1 cellular context compared by ENCODE assay signal in the genomic region with DNA sequence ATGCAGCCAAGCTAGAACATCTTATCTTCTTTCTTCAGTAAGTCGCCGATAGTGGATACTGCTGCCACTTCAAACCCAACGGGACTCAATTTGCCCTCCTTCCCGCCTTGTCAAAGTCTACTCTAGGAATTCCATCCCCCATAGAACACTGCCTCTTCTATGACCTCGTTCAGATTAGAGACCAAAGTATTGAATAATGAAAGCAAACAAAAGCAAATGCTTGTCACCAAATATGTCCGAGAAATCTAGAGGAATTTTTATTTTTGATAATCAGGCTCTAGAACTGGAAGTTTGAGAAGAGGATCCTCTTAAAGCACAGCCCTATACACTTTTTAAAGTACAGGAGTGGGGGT.
TF ChIP-seq lines count a peak whose summit lies in the region.

No MANE protein-coding gene starts in this region.

TF ChIP-seq in WTC11, 78 proteins besides CTCF, POLR2A, EP300 and RAD21 (continued from another document):
- TF ChIP-seq, protein P1, sequence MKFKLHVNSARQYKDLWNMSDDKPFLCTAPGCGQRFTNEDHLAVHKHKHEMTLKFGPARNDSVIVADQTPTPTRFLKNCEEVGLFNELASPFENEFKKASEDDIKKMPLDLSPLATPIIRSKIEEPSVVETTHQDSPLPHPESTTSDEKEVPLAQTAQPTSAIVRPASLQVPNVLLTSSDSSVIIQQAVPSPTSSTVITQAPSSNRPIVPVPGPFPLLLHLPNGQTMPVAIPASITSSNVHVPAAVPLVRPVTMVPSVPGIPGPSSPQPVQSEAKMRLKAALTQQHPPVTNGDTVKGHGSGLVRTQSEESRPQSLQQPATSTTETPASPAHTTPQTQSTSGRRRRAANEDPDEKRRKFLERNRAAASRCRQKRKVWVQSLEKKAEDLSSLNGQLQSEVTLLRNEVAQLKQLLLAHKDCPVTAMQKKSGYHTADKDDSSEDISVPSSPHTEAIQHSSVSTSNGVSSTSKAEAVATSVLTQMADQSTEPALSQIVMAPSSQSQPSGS (CRISPR knock-in tag; IDR thresholded peaks at IDR 0.05; ENCODE audit: borderline replicate concordance, low read depth), result no peak
- TF ChIP-seq, protein P2, sequence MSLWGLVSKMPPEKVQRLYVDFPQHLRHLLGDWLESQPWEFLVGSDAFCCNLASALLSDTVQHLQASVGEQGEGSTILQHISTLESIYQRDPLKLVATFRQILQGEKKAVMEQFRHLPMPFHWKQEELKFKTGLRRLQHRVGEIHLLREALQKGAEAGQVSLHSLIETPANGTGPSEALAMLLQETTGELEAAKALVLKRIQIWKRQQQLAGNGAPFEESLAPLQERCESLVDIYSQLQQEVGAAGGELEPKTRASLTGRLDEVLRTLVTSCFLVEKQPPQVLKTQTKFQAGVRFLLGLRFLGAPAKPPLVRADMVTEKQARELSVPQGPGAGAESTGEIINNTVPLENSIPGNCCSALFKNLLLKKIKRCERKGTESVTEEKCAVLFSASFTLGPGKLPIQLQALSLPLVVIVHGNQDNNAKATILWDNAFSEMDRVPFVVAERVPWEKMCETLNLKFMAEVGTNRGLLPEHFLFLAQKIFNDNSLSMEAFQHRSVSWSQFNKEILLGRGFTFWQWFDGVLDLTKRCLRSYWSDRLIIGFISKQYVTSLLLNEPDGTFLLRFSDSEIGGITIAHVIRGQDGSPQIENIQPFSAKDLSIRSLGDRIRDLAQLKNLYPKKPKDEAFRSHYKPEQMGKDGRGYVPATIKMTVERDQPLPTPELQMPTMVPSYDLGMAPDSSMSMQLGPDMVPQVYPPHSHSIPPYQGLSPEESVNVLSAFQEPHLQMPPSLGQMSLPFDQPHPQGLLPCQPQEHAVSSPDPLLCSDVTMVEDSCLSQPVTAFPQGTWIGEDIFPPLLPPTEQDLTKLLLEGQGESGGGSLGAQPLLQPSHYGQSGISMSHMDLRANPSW (CRISPR knock-in tag; conservative IDR thresholded peaks at IDR 0.05; ENCODE audit: low read depth), result no peak
- TF ChIP-seq OVOL2 (CRISPR knock-in tag; IDR thresholded peaks at IDR 0.05; ENCODE audit: borderline replicate concordance) (no peak), ZBTB21 (CRISPR knock-in tag; IDR thresholded peaks at IDR 0.05; ENCODE audit: borderline replicate concordance) (no peak)
- TF ChIP-seq, protein P3, sequence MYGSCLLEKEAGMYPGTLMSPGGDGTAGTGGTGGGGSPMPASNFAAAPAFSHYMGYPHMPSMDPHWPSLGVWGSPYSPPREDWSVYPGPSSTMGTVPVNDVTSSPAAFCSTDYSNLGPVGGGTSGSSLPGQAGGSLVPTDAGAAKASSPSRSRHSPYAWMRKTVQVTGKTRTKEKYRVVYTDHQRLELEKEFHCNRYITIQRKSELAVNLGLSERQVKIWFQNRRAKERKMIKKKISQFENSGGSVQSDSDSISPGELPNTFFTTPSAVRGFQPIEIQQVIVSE (CRISPR knock-in tag; IDR thresholded peaks at IDR 0.05; ENCODE audit: borderline replicate concordance), result no peak
- TF ChIP-seq, protein P4, sequence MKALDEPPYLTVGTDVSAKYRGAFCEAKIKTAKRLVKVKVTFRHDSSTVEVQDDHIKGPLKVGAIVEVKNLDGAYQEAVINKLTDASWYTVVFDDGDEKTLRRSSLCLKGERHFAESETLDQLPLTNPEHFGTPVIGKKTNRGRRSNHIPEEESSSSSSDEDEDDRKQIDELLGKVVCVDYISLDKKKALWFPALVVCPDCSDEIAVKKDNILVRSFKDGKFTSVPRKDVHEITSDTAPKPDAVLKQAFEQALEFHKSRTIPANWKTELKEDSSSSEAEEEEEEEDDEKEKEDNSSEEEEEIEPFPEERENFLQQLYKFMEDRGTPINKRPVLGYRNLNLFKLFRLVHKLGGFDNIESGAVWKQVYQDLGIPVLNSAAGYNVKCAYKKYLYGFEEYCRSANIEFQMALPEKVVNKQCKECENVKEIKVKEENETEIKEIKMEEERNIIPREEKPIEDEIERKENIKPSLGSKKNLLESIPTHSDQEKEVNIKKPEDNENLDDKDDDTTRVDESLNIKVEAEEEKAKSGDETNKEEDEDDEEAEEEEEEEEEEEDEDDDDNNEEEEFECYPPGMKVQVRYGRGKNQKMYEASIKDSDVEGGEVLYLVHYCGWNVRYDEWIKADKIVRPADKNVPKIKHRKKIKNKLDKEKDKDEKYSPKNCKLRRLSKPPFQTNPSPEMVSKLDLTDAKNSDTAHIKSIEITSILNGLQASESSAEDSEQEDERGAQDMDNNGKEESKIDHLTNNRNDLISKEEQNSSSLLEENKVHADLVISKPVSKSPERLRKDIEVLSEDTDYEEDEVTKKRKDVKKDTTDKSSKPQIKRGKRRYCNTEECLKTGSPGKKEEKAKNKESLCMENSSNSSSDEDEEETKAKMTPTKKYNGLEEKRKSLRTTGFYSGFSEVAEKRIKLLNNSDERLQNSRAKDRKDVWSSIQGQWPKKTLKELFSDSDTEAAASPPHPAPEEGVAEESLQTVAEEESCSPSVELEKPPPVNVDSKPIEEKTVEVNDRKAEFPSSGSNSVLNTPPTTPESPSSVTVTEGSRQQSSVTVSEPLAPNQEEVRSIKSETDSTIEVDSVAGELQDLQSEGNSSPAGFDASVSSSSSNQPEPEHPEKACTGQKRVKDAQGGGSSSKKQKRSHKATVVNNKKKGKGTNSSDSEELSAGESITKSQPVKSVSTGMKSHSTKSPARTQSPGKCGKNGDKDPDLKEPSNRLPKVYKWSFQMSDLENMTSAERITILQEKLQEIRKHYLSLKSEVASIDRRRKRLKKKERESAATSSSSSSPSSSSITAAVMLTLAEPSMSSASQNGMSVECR (CRISPR knock-in tag; IDR thresholded peaks at IDR 0.05; ENCODE audit: borderline replicate concordance), result no peak
